Comparison of ENCODE assay signal across 8 cellular contexts in the genomic region with DNA sequence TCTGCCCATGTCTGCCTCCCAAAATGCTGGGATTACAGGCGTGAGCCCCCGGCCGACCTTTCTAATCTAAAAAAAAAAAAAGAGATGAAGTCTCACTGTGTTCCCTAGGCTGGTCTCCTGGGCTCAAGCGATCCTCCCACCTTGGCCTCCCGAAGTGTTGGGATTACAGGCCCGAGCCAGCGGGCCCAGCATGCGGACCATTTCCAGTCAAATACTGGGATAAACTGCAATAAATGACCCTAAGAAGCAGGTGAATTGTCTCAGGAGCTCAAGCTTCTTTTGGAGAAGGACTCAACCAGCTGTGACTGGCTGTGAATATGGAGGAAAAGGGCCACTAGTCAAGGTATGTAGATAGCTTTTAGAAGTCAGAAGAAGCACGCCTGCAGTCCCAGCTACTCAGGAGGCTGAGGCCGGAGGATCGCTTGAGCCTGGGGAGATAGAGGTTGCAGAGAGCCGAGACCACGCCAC. TPM values are rescaled to one million over a fixed set of nuclear protein-coding genes. Genes with fewer than 3 reads are reported as not detected.
DNase-seq lines count a peak whose midpoint lies in the region; ATAC-seq and TF ChIP-seq lines count a peak whose summit lies in the region.

No MANE protein-coding gene starts in this region.

- no peaks in the 10 kb centered on the region for H3K9me3 Mint-ChIP-seq in stimulated activated effector memory CD8-positive, alpha-beta T cell treated with anti-CD3 and anti-CD28 coated beads, Interleukin-12 subunit alpha, Interleukin-12 subunit beta, amount 100 ng/mL, for 72 hours

- peak; percentile 37 for DNase-seq in left ventricle myocardium superior
- DNase-seq in stimulated activated effector memory CD8-positive, alpha-beta T cell treated with anti-CD3 and anti-CD28 coated beads, Interleukin-12 subunit alpha, Interleukin-12 subunit beta, amount 100 ng/mL, for 72 hours (ENCODE audit: low spot score in 2 of 2), result no peak
- no peak for DNase-seq in NCI-H1417 (lab: John Stamatoyannopoulos, UW)
- DNase-seq in NCI-H226, result no peak
- no peak for DNase-seq in effector CD8-positive, alpha-beta T cell (lab: John Stamatoyannopoulos, UW)

- peak; percentile 0 for ATAC-seq in HG02588 (IDR thresholded peaks at IDR 0.05; ENCODE audit: unreplicated experiment)
- no peak for ATAC-seq in left ventricle myocardium superior
- no peak for ATAC-seq in stimulated activated effector memory CD8-positive, alpha-beta T cell treated with anti-CD3 and anti-CD28 coated beads, Interleukin-12 subunit alpha, Interleukin-12 subunit beta, amount 100 ng/mL, for 72 hours
- no peak for ATAC-seq in GM21786 (IDR thresholded peaks at IDR 0.05; ENCODE audit: unreplicated experiment)

- intact Hi-C loops in left ventricle myocardium superior (cut with micrococcal nuclease), result loop anchor here (5.0 kb wide), 1 partner anchor 71 kb away; no protein-coding TSS in a partner anchor

- peak overlapping the region; percentile 92 for H3K27ac ChIP-seq in VCaP

- H3K36me3 Mint-ChIP-seq in stimulated activated effector memory CD8-positive, alpha-beta T cell treated with anti-CD3 and anti-CD28 coated beads, Interleukin-12 subunit alpha, Interleukin-12 subunit beta, amount 100 ng/mL, for 72 hours, result peaks cover 30% of the 10 kb centered on the region

- peak overlapping the region; percentile 81 for H3K4me3 Mint-ChIP-seq in stimulated activated effector memory CD8-positive, alpha-beta T cell treated with anti-CD3 and anti-CD28 coated beads, Interleukin-12 subunit alpha, Interleukin-12 subunit beta, amount 100 ng/mL, for 72 hours

- H3K4me1 Mint-ChIP-seq in stimulated activated effector memory CD8-positive, alpha-beta T cell treated with anti-CD3 and anti-CD28 coated beads, Interleukin-12 subunit alpha, Interleukin-12 subunit beta, amount 100 ng/mL, for 72 hours, result peaks cover 35% of the 10 kb centered on the region

- TF ChIP-seq CTCF in VCaP (conservative IDR thresholded peaks at IDR 0.05), result no peak

- peak overlapping the region; percentile 98 for H3K27ac Mint-ChIP-seq in stimulated activated effector memory CD8-positive, alpha-beta T cell treated with anti-CD3 and anti-CD28 coated beads, Interleukin-12 subunit alpha, Interleukin-12 subunit beta, amount 100 ng/mL, for 72 hours

RNA-seq across cellular contexts. Expression of a gene that starts 0.6 kb away (rescaled TPM):
- 50.3 TPM for total RNA-seq in left ventricle myocardium superior

RNA-seq across cellular contexts. Expression of a gene that starts 36.0 kb away (rescaled TPM):
- total RNA-seq in left ventricle myocardium superior, result 40.6 TPM
